12 cellular contexts compared by ENCODE assay signal in the genomic region with DNA sequence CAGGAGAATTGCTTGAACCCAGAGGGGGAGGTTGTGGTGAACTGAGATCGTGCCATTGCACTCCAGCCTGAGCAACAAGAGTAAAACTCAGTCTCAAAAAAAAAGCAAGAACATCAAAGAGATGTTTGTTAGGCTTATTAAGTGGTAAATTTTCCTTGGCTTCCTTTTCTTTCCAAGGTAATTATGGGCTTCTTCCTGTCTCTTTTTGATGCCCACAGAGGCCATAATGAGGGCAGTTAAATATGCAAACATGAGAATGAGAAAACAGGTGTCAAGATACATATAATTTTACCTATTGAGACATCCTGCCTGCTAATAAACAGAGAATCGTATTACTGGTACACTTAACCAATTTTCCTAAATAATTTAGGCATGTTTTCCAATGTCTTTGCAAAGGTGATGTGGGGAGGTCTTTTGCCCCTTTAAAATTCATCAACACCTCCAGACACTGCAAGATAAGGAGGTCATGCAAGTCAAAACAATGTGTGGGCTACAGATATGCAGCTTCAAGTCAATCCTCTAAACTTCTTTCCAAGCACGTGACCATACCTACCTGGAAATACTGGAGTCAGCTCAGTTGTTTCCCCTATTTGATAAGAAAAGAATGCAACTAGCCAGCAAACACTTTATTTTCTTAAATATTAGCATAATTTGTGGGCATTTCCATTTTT. TPM values are rescaled to one million over a fixed set of nuclear protein-coding genes. Genes with fewer than 3 reads are reported as not detected.
A peak's percentile ranks its signal among the peaks of the same experiment; 100 is the strongest.
DNase-seq lines count a peak whose midpoint lies in the region; ATAC-seq and TF ChIP-seq lines count a peak whose summit lies in the region.
"Had no signal": no experiment of that assay in that cellular context is flagged by ENCODE, and none has a peak within 500 bp of the region (broad histone marks: within the 10 kb centered on the region; RNA-seq: fewer than 3 reads in every experiment).

No MANE protein-coding gene starts in this region.

- H3K79me2 ChIP-seq in MM.1S (ENCODE audit: low read length) = peaks cover 60% of the 10 kb centered on the region

- H3K27ac ChIP-seq in MM.1S (ENCODE audit: low read length) = no peak overlapping the region
- H3K27ac ChIP-seq: WERI-Rb-1 had no signal

- H3K4me1 Mint-ChIP-seq in activated CD4-positive, alpha-beta T cell treated with anti-CD3 and anti-CD28 coated beads for 36 hours = peaks cover 57% of the 10 kb centered on the region
- H3K4me1 Mint-ChIP-seq in activated naive CD8-positive, alpha-beta T cell treated with anti-CD3 and anti-CD28 coated beads, Interleukin-2, amount 50 U/mL, for 24 hours = peaks cover 64% of the 10 kb centered on the region
- peaks cover 5% of the 10 kb centered on the region for H3K4me1 Mint-ChIP-seq in nephron

- intact Hi-C loops in activated CD4-positive, alpha-beta T cell treated with anti-CD3 and anti-CD28 coated beads for 36 hours (cut with DNase I, micrococcal nuclease) = loop anchor here in 1 of 2 experiments (10.0 kb wide), 1 partner anchor 672 kb away; a partner anchor contains a TSS

- no peaks in the 10 kb centered on the region for H3K9me3 ChIP-seq in MM.1S (replicated peaks; ENCODE audit: insufficient read depth, low read length)

- peak overlapping the region; percentile 86 for H3K4me3 Mint-ChIP-seq in activated CD4-positive, alpha-beta T cell treated with anti-CD3 and anti-CD28 coated beads for 36 hours
- peak overlapping the region; percentile 90 for H3K4me3 Mint-ChIP-seq in activated naive CD8-positive, alpha-beta T cell treated with anti-CD3 and anti-CD28 coated beads, Interleukin-2, amount 50 U/mL, for 24 hours
- peak overlapping the region; percentile 71 to 75 (median 74) for H3K4me3 Mint-ChIP-seq in nephron

- no peak for TF ChIP-seq CTCF in MM.1S (IDR thresholded peaks at IDR 0.05; ENCODE audit: low read length)
- TF ChIP-seq CTCF in nephron (IDR thresholded peaks at IDR 0.05; ENCODE audit: unreplicated experiment in 3 of 3) = no peak

- no peaks in the 10 kb centered on the region for H3K27me3 Mint-ChIP-seq in activated CD4-positive, alpha-beta T cell treated with anti-CD3 and anti-CD28 coated beads for 36 hours
- H3K27me3 Mint-ChIP-seq in activated naive CD8-positive, alpha-beta T cell treated with anti-CD3 and anti-CD28 coated beads, Interleukin-2, amount 50 U/mL, for 24 hours = no peaks in the 10 kb centered on the region
- peaks cover 30% of the 10 kb centered on the region for H3K27me3 Mint-ChIP-seq in nephron (ENCODE audit: low read depth)

- H3K36me3 Mint-ChIP-seq in activated CD4-positive, alpha-beta T cell treated with anti-CD3 and anti-CD28 coated beads for 36 hours (ENCODE audit: low read depth) = peaks cover 24% of the 10 kb centered on the region
- peaks cover 36% of the 10 kb centered on the region for H3K36me3 Mint-ChIP-seq in activated naive CD8-positive, alpha-beta T cell treated with anti-CD3 and anti-CD28 coated beads, Interleukin-2, amount 50 U/mL, for 24 hours (ENCODE audit: low read depth)
- H3K36me3 Mint-ChIP-seq in nephron (ENCODE audit: low read depth) = peaks cover 9% of the 10 kb centered on the region

- H3K27me3 ChIP-seq in MM.1S (replicated peaks; ENCODE audit: insufficient read depth, low read length) = no peaks in the 10 kb centered on the region

- no peaks in the 10 kb centered on the region for H4K20me1 ChIP-seq in MM.1S (ENCODE audit: insufficient read depth, low read length)

- no peak overlapping the region for H3K9ac ChIP-seq in MM.1S (ENCODE audit: low read length)

- no peaks in the 10 kb centered on the region for H3K36me3 ChIP-seq in MM.1S (replicated peaks; ENCODE audit: insufficient read depth, low read length)

- peak overlapping the region; percentile 10 for H3K27ac Mint-ChIP-seq in activated CD4-positive, alpha-beta T cell treated with anti-CD3 and anti-CD28 coated beads for 36 hours
- no peak overlapping the region for H3K27ac Mint-ChIP-seq in activated naive CD8-positive, alpha-beta T cell treated with anti-CD3 and anti-CD28 coated beads, Interleukin-2, amount 50 U/mL, for 24 hours
- no peak overlapping the region for H3K27ac Mint-ChIP-seq in nephron

- no peak for DNase-seq in activated CD4-positive, alpha-beta T cell treated with anti-CD3 and anti-CD28 coated beads for 36 hours
- DNase-seq in activated CD4-positive, alpha-beta T cell treated with anti-CD3 and anti-CD28 coated beads for 4 hours = no peak
- DNase-seq in MM.1S (no peak), NCI-H187 treated with DMSO at 0.1 percent for 48 hours (lab: John Stamatoyannopoulos, UW) (no peak), NCI-H1048 (lab: John Stamatoyannopoulos, UW) (no peak)
- no peak for DNase-seq in activated naive CD8-positive, alpha-beta T cell treated with anti-CD3 and anti-CD28 coated beads, Interleukin-2, amount 50 U/mL, for 24 hours
- DNase-seq: GF-D8, kidney, NCI-H1694 treated with DMSO at 0.1 percent for 48 hours, WERI-Rb-1 had no signal

- peak overlapping the region; percentile 79 for H3K4me2 ChIP-seq in MM.1S (ENCODE audit: low read depth, low read length)

- H3K4me3 ChIP-seq in MM.1S (ENCODE audit: low read length) = peak overlapping the region; percentile 78; the same call in 1 of the 2 replicates

- no peaks in the 10 kb centered on the region for H3K9me2 ChIP-seq in MM.1S (replicated peaks; ENCODE audit: insufficient read depth, low read length)

- H3K4me1 ChIP-seq in MM.1S (ENCODE audit: low read length) = peaks cover 25% of the 10 kb centered on the region; the same call in 1 of the 2 replicates

- no peak for ATAC-seq in activated CD4-positive, alpha-beta T cell treated with anti-CD3 and anti-CD28 coated beads for 36 hours
- ATAC-seq in activated naive CD8-positive, alpha-beta T cell treated with anti-CD3 and anti-CD28 coated beads, Interleukin-2, amount 50 U/mL, for 24 hours = no peak
- no peak for ATAC-seq in GM18870 (IDR thresholded peaks at IDR 0.05; ENCODE audit: unreplicated experiment)

- peaks cover 25% of the 10 kb centered on the region for H3F3A ChIP-seq in MM.1S (ENCODE audit: insufficient read depth, low read length)

- CTCF ChIA-PET in activated CD4-positive, alpha-beta T cell treated with anti-CD3 and anti-CD28 coated beads for 36 hours (lab: Charles Lee) = interaction anchor here (0.7 to 0.8 kb wide), 2 partner anchors 88 to 1251 kb away, joined by 3 read pairs; no protein-coding TSS in a partner anchor

- POLR2A ChIA-PET in activated CD4-positive, alpha-beta T cell treated with anti-CD3 and anti-CD28 coated beads for 36 hours (lab: Charles Lee) = no interaction called here

- no peak overlapping the region for H2AFZ ChIP-seq in MM.1S (ENCODE audit: low read length)

- no peaks in the 10 kb centered on the region for H3K9me3 Mint-ChIP-seq in activated CD4-positive, alpha-beta T cell treated with anti-CD3 and anti-CD28 coated beads for 36 hours (ENCODE audit: low read depth)
- no peaks in the 10 kb centered on the region for H3K9me3 Mint-ChIP-seq in activated naive CD8-positive, alpha-beta T cell treated with anti-CD3 and anti-CD28 coated beads, Interleukin-2, amount 50 U/mL, for 24 hours
- H3K9me3 Mint-ChIP-seq in nephron = no peaks in the 10 kb centered on the region

RNA-seq across cellular contexts. Expression of a gene that starts 2.7 kb away (rescaled TPM):
- total RNA-seq in activated CD4-positive, alpha-beta T cell treated with anti-CD3 and anti-CD28 coated beads for 36 hours = 10 to 100 TPM; 46.9 to 53.5 TPM
